Comparison of ENCODE assay signal across 13 cellular contexts in genomic region chr2:201152999-201153398, GRCh38. TPM values are rescaled to one million over a fixed set of nuclear protein-coding genes. Genes with fewer than 3 reads are reported as not detected.
DNase-seq lines count a peak whose midpoint lies in the region; ATAC-seq and TF ChIP-seq lines count a peak whose summit lies in the region.
"Had no signal": no experiment of that assay in that cellular context is flagged by ENCODE, and none has a peak within 500 bp of the region (broad histone marks: within the 10 kb centered on the region; RNA-seq: fewer than 3 reads in every experiment).

No MANE protein-coding gene starts in this region.

- H3K9ac ChIP-seq in neural progenitor cell, result no peak overlapping the region

- CTCF ChIA-PET in CD4-positive, alpha-beta T cell (lab: Charles Lee), result interaction anchor here (0.5 to 3.0 kb wide), 2 partner anchors 79 to 276 kb away, joined by 5 to 10 read pairs; no protein-coding TSS in a partner anchor

- no peaks in the 10 kb centered on the region for H4K20me1 ChIP-seq in neural progenitor cell (ENCODE audit: low read depth)

- H3K4me1 ChIP-seq in psoas muscle, result peaks cover 48% of the 10 kb centered on the region
- peaks cover 3% of the 10 kb centered on the region for H3K4me1 ChIP-seq in neural progenitor cell

- DNase-seq in CD4-positive, alpha-beta T cell, result no peak
- peak; percentile 30 for DNase-seq in NCI-H2227 (lab: John Stamatoyannopoulos, UW; ENCODE audit: unreplicated experiment)
- no peak for DNase-seq in central memory CD8-positive, alpha-beta T cell (ENCODE audit: low spot score in 2 of 2)
- DNase-seq in psoas muscle, result no peak
- no peak for DNase-seq in effector CD8-positive, alpha-beta T cell (lab: John Stamatoyannopoulos, UW)
- no peak for DNase-seq in NCI-H1417 treated with DMSO at 0.1 percent for 48 hours (lab: John Stamatoyannopoulos, UW)
- DNase-seq in effector CD4-positive, alpha-beta T cell, result no peak
- no peak for DNase-seq in neural progenitor cell (ENCODE audit: low spot score)
- DNase-seq: amniotic stem cell; Kasumi-1; stimulated activated CD4-positive, alpha-beta T cell treated with anti-CD3 and anti-CD28 coated beads, Interleukin-1b, Interleukin-23, amount 100 ng/mL, for 48 hours; testis had no signal

- ATAC-seq in CD4-positive, alpha-beta T cell (ENCODE audit: poor library complexity), result no peak
- ATAC-seq in central memory CD8-positive, alpha-beta T cell (replicated peaks; ENCODE audit: extremely low read depth, poor library complexity, severe bottlenecking), result no peak
- ATAC-seq in psoas muscle, result no peak

- no peaks in the 10 kb centered on the region for H3K27me3 ChIP-seq in CD4-positive, alpha-beta T cell (ENCODE audit: control insufficient read depth, insufficient read depth, low read length)
- no peaks in the 10 kb centered on the region for H3K27me3 ChIP-seq in psoas muscle (ENCODE audit: insufficient read depth in 3 of 3, low read length in 2 of 3)
- H3K27me3 ChIP-seq in neural progenitor cell, result no peaks in the 10 kb centered on the region
- H3K27me3 ChIP-seq: testis had no signal

- peak overlapping the region; percentile 71 for H3K27ac Mint-ChIP-seq in CD4-positive, alpha-beta T cell
- peak overlapping the region; percentile 93 for H3K27ac Mint-ChIP-seq in central memory CD8-positive, alpha-beta T cell (ENCODE audit: low read depth)
- no peak overlapping the region for H3K27ac Mint-ChIP-seq in neural progenitor cell

- no peak for TF ChIP-seq CTCF in CD4-positive, alpha-beta T cell (IDR thresholded peaks at IDR 0.05)
- no peak for TF ChIP-seq CTCF in psoas muscle (IDR thresholded peaks at IDR 0.05)
- no peak for TF ChIP-seq CTCF in neural progenitor cell (IDR thresholded peaks at IDR 0.05)

- peaks cover 37% of the 10 kb centered on the region for H3K4me1 Mint-ChIP-seq in CD4-positive, alpha-beta T cell (ENCODE audit: low read depth)
- H3K4me1 Mint-ChIP-seq in central memory CD8-positive, alpha-beta T cell, result peaks cover 56% of the 10 kb centered on the region
- peaks cover 3% of the 10 kb centered on the region for H3K4me1 Mint-ChIP-seq in neural progenitor cell

- H3K4me3 ChIP-seq in psoas muscle (no peak overlapping the region), neural progenitor cell (no peak overlapping the region)
- H3K4me3 ChIP-seq: testis had no signal

- H3K79me2 ChIP-seq in neural progenitor cell (ENCODE audit: low read depth), result no peaks in the 10 kb centered on the region

- H3K36me3 ChIP-seq in psoas muscle (ENCODE audit: insufficient read depth in 1 of 2, low read depth in 1 of 2) (peaks cover 18 to 100% of the 10 kb centered on the region in 2 donors), neural progenitor cell (no peaks in the 10 kb centered on the region)

- peaks cover 88% of the 10 kb centered on the region for H3K36me3 Mint-ChIP-seq in CD4-positive, alpha-beta T cell (ENCODE audit: low read depth)
- peaks cover 77% of the 10 kb centered on the region for H3K36me3 Mint-ChIP-seq in central memory CD8-positive, alpha-beta T cell (ENCODE audit: insufficient read depth)
- no peaks in the 10 kb centered on the region for H3K36me3 Mint-ChIP-seq in neural progenitor cell

- no peaks in the 10 kb centered on the region for H3K27me3 Mint-ChIP-seq in CD4-positive, alpha-beta T cell
- H3K27me3 Mint-ChIP-seq in central memory CD8-positive, alpha-beta T cell, result no peaks in the 10 kb centered on the region
- H3K27me3 Mint-ChIP-seq in neural progenitor cell (ENCODE audit: insufficient read depth, low read depth), result peaks cover 5% of the 10 kb centered on the region

- POLR2A ChIA-PET in CD4-positive, alpha-beta T cell (lab: Charles Lee), result interaction anchor here (1.1 to 2.3 kb wide), 3 partner anchors 8 to 189 kb away, joined by 3 to 7 read pairs (median 3); partner anchors contain the start of gene ORC2

- no peaks in the 10 kb centered on the region for H3F3A ChIP-seq in neural progenitor cell (ENCODE audit: low read depth)

- no peak overlapping the region for H3K4me2 ChIP-seq in neural progenitor cell

- intact Hi-C loops in CD4-positive, alpha-beta T cell (cut with DNase I, micrococcal nuclease), result no loop called here
- intact Hi-C loops in psoas muscle (cut with DNase I), result loop anchor here (5.0 to 10.0 kb wide), 2 partner anchors 36 to 78 kb away; partner anchors contain the start of genes CFLAR (in 1 of the 2), HYCC2 (in 1 of the 2) and NDUFB3 (in 1 of the 2)

- 50 to 82% (median 52%) methylated on average over 1 of the region's 1 CpG for whole genome bisulfite sequencing in psoas muscle, 3 donors

- no peak overlapping the region for H2AFZ ChIP-seq in neural progenitor cell (replicated peaks)

- H3K9me3 Mint-ChIP-seq in CD4-positive, alpha-beta T cell, result no peaks in the 10 kb centered on the region
- H3K9me3 Mint-ChIP-seq in central memory CD8-positive, alpha-beta T cell, result no peaks in the 10 kb centered on the region
- H3K9me3 Mint-ChIP-seq in neural progenitor cell, result no peaks in the 10 kb centered on the region
- H3K9me3 Mint-ChIP-seq: neural crest cell had no signal

- no peak overlapping the region for H3K27ac ChIP-seq in CD4-positive, alpha-beta T cell (ENCODE audit: low read depth, low read length)
- H3K27ac ChIP-seq in psoas muscle (peak overlapping the region; percentile 76), neural progenitor cell (no peak overlapping the region)
- H3K27ac ChIP-seq: testis had no signal

- H3K4me3 Mint-ChIP-seq in CD4-positive, alpha-beta T cell, result no peak overlapping the region
- no peak overlapping the region for H3K4me3 Mint-ChIP-seq in central memory CD8-positive, alpha-beta T cell
- no peak overlapping the region for H3K4me3 Mint-ChIP-seq in neural progenitor cell
- H3K4me3 Mint-ChIP-seq: neural crest cell had no signal

- no peaks in the 10 kb centered on the region for H3K9me3 ChIP-seq in CD4-positive, alpha-beta T cell (ENCODE audit: control insufficient read depth, low read length)
- H3K9me3 ChIP-seq in psoas muscle (no peaks in the 10 kb centered on the region), neural progenitor cell (ENCODE audit: low read depth) (no peaks in the 10 kb centered on the region)
- H3K9me3 ChIP-seq: testis had no signal

RNA-seq across cellular contexts. Expression of gene CASP10, which starts 29.9 kb away (rescaled TPM):
- total RNA-seq in CD4-positive, alpha-beta T cell, result 10 to 100 TPM; 12.6 to 13.7 TPM
- 1 to 10 TPM; 2.3 to 3.8 (median 2.8) TPM for total RNA-seq in psoas muscle
- polyA plus RNA-seq in psoas muscle, result 1 to 10 TPM in 2 of 3 donors, under 1 TPM in 1; 0.90 to 1.3 (median 1.2) TPM
- total RNA-seq in neural progenitor cell (ENCODE audit: low replicate concordance), result 1.4 and 2.2 TPM in 2 replicates
- total RNA-seq: neural crest cell had no signal

RNA-seq across cellular contexts. Expression of gene CFLAR, which starts 37.0 kb away (rescaled TPM):
- 100 to 1,000 TPM; 178 to 181 TPM for total RNA-seq in CD4-positive, alpha-beta T cell
- 100 to 1,000 TPM; 180 to 358 (median 346) TPM for total RNA-seq in psoas muscle
- 100 to 1,000 TPM in 2 of 3 donors, 10 to 100 TPM in 1; 84.7 to 340 (median 239) TPM for polyA plus RNA-seq in psoas muscle
- total RNA-seq in neural progenitor cell (ENCODE audit: low replicate concordance), result 10.9 and 11.4 TPM in 2 replicates

Comparison
In these comparisons a context has a peak if more than half of its experiments do, and no peak if none do; other contexts are left out.
1. RNA of gene CFLAR, which starts 37.0 kb away (total RNA-seq): 180 to 358 TPM in psoas muscle and 178 to 181 TPM in CD4-positive, alpha-beta T cell; 10.9 to 11.4 TPM in neural progenitor cell; every median in the first group is over 10 times any median in the second.
2. intact Hi-C loops: an anchor here in psoas muscle (5.0 to 10.0 kb wide); none called in CD4-positive, alpha-beta T cell.